ENCODE assay signal across 8 cellular contexts in genomic region chr10:25174461-25175230, GRCh38. TPM values are rescaled to one million over a fixed set of nuclear protein-coding genes. Genes with fewer than 3 reads are reported as not detected.
DNase-seq lines count a peak whose midpoint lies in the region; ATAC-seq and TF ChIP-seq lines count a peak whose summit lies in the region.

A gene with protein sequence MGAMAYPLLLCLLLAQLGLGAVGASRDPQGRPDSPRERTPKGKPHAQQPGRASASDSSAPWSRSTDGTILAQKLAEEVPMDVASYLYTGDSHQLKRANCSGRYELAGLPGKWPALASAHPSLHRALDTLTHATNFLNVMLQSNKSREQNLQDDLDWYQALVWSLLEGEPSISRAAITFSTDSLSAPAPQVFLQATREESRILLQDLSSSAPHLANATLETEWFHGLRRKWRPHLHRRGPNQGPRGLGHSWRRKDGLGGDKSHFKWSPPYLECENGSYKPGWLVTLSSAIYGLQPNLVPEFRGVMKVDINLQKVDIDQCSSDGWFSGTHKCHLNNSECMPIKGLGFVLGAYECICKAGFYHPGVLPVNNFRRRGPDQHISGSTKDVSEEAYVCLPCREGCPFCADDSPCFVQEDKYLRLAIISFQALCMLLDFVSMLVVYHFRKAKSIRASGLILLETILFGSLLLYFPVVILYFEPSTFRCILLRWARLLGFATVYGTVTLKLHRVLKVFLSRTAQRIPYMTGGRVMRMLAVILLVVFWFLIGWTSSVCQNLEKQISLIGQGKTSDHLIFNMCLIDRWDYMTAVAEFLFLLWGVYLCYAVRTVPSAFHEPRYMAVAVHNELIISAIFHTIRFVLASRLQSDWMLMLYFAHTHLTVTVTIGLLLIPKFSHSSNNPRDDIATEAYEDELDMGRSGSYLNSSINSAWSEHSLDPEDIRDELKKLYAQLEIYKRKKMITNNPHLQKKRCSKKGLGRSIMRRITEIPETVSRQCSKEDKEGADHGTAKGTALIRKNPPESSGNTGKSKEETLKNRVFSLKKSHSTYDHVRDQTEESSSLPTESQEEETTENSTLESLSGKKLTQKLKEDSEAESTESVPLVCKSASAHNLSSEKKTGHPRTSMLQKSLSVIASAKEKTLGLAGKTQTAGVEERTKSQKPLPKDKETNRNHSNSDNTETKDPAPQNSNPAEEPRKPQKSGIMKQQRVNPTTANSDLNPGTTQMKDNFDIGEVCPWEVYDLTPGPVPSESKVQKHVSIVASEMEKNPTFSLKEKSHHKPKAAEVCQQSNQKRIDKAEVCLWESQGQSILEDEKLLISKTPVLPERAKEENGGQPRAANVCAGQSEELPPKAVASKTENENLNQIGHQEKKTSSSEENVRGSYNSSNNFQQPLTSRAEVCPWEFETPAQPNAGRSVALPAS (N-terminal part only) (plus strand): TSS chr10:25175001. CDS start chr10:25175421, 420 bp downstream.

- peak within 1 kb of the TSS; percentile 11 to 46 for H3K4me3 Mint-ChIP-seq in effector memory CD8-positive, alpha-beta T cell

- WGBS in right lobe of liver (ENCODE audit: insufficient coverage, low coverage, low lambda C conversion rate, missing lambda C conversion rate), result 3% methylated on average over 28 of the region's 83 CpGs

- H3K4me1 Mint-ChIP-seq in effector memory CD8-positive, alpha-beta T cell (ENCODE audit: low read depth in 2 of 2), result peaks cover 0 to 6% of the 10 kb centered on the region in 2 donors

- H3K9me3 ChIP-seq in HAP-1 (no peaks in the 10 kb centered on the region), right lobe of liver (no peaks in the 10 kb centered on the region)

- peak; percentile 89 to 95 for DNase-seq in HAP-1 (ENCODE audit: low spot score in 2 of 2)
- DNase-seq in NCI-H226, result peak; percentile 55
- peak in 2 of 3 experiments; percentile 33 to 36 for DNase-seq in activated CD8-positive, alpha-beta memory T cell treated with anti-CD3 and anti-CD28 coated beads for 48 hours (ENCODE audit: low read depth in 2 of 3, low spot score in 2 of 3)
- DNase-seq in effector memory CD8-positive, alpha-beta T cell, result peak in 2 of 3 experiments; percentile 2 to 5
- DNase-seq in right lobe of liver, result peak; percentile 75 to 88 (median 84)
- peak; percentile 33 for DNase-seq in stimulated activated CD4-positive, alpha-beta T cell treated with anti-CD3 and anti-CD28 coated beads, Interleukin-2, amount 100 ng/mL, for 4 hours (ENCODE audit: low read depth)

- peaks cover 2% of the 10 kb centered on the region for H3K36me3 Mint-ChIP-seq in effector memory CD8-positive, alpha-beta T cell (ENCODE audit: insufficient read depth)

- intact Hi-C loops in right lobe of liver (cut with DNase I), result no loop called here

- H3K27ac ChIP-seq in C4-2B (peak within 1 kb of the TSS; percentile 73), right lobe of liver (no peak within 1 kb of the TSS)

- H3K27me3 ChIP-seq in HAP-1 (ENCODE audit: low read depth) (peaks cover 38% of the 10 kb centered on the region), right lobe of liver (peaks cover 0 to 17% of the 10 kb centered on the region in 2 donors)

- H3K27ac Mint-ChIP-seq in effector memory CD8-positive, alpha-beta T cell, result no peak within 1 kb of the TSS

- H3K4me1 ChIP-seq in HAP-1 (peaks cover 2% of the 10 kb centered on the region; the same call in 1 of the 2 replicates), right lobe of liver (peaks cover 0 to 8% (median 3%) of the 10 kb centered on the region in 4 donors)

- no peak; the same call in 1 of the 2 replicates for TF ChIP-seq CTCF in C4-2B (conservative IDR thresholded peaks at IDR 0.05)
- no peak for TF ChIP-seq CTCF in right lobe of liver (IDR thresholded peaks at IDR 0.05)

- H3K9me3 Mint-ChIP-seq in effector memory CD8-positive, alpha-beta T cell, result peaks cover 0 to 5% of the 10 kb centered on the region in 2 donors

- in situ Hi-C loops in HAP-1 (cut with MboI; ENCODE audit: low sequenced_read_pairs), result no loop called here

- TF ChIP-seq POLR2A in right lobe of liver (IDR thresholded peaks at IDR 0.05), result no peak

- no peak for ATAC-seq in effector memory CD8-positive, alpha-beta T cell (replicated peaks)
- ATAC-seq in right lobe of liver (peak; percentile 90 to 98 (median 94)), HG02588 (IDR thresholded peaks at IDR 0.05; ENCODE audit: unreplicated experiment) (no peak)

- H3K27me3 Mint-ChIP-seq in effector memory CD8-positive, alpha-beta T cell, result peaks cover 43 to 53% of the 10 kb centered on the region in 2 donors

- no peaks in the 10 kb centered on the region for H3K36me3 ChIP-seq in HAP-1 (replicated peaks)
- H3K36me3 ChIP-seq in right lobe of liver, result no peaks in the 10 kb centered on the region

- H3K4me3 ChIP-seq in HAP-1, result peak within 1 kb of the TSS; percentile 45
- peak within 1 kb of the TSS; percentile 33 to 58 (median 41) for H3K4me3 ChIP-seq in right lobe of liver

RNA-seq across cellular contexts. Expression of the gene that starts here (rescaled TPM):
- under 1 TPM in 2 of 6 experiments, not detected in 4; 0.04 to 0.14 TPM for total RNA-seq in right lobe of liver

Comparison
In these comparisons a context has a peak if more than half of its experiments do, and no peak if none do; other contexts are left out.
1. Peak in DNase-seq, ATAC-seq and H3K4me3 ChIP-seq in right lobe of liver; RNA of the gene not detected or under 1 TPM.
2. DNase-seq: peak in every context shown above with its lines; median percentile 92 in HAP-1; 84 in right lobe of liver; 55 in NCI-H226; 34 in activated CD8-positive, alpha-beta memory T cell treated with anti-CD3 and anti-CD28 coated beads for 48 hours; 33 in stimulated activated CD4-positive, alpha-beta T cell treated with anti-CD3 and anti-CD28 coated beads, Interleukin-2, amount 100 ng/mL, for 4 hours; 4 in effector memory CD8-positive, alpha-beta T cell.